ENCODE assay signal across 21 cellular contexts in genomic region chr1:173168941-173169340, GRCh38. TPM values are rescaled to one million over a fixed set of nuclear protein-coding genes. Genes with fewer than 3 reads are reported as not detected.
DNase-seq lines count a peak whose midpoint lies in the region; ATAC-seq, FAIRE-seq and TF ChIP-seq lines count a peak whose summit lies in the region.
"Had no signal": no experiment of that assay in that cellular context is flagged by ENCODE, and none has a peak within 500 bp of the region (broad histone marks: within the 10 kb centered on the region; RNA-seq: fewer than 3 reads in every experiment).

No MANE protein-coding gene starts in this region.

- in situ Hi-C loops in mammary epithelial cell (cut with MboI; ENCODE audit: low sequenced_read_pairs in 2 of 2) = no loop called here

- H3K4me3 Mint-ChIP-seq in astrocyte (ENCODE audit: unreplicated experiment) = no peak overlapping the region
- H3K4me3 Mint-ChIP-seq: CD4-positive, alpha-beta T cell; HFFc6 had no signal

- 100% methylated on average over 2 of the region's 2 CpGs for WGBS in mammary epithelial cell (ENCODE audit: low coverage, missing lambda C conversion rate)
- WGBS in pancreas, 2 donors = 89 to 92% methylated on average over 2 of the region's 2 CpGs
- WGBS in psoas muscle, 3 donors = 95 to 97% (median 95%) methylated on average over 2 of the region's 2 CpGs

- H3K9ac ChIP-seq in mammary epithelial cell (ENCODE audit: insufficient read depth, low read length) = no peak overlapping the region
- no peak overlapping the region for H3K9ac ChIP-seq in astrocyte (ENCODE audit: low read length)
- H3K9ac ChIP-seq: GM23248 had no signal

- H3K9me3 ChIP-seq in mammary epithelial cell (replicated peaks; ENCODE audit: insufficient read depth, low read length) = peaks cover 5% of the 10 kb centered on the region
- peaks cover 16 to 27% of the 10 kb centered on the region in 2 donors for H3K9me3 ChIP-seq in breast epithelium
- H3K9me3 ChIP-seq in astrocyte (ENCODE audit: insufficient read depth, low read depth, low read length) = peaks cover 17% of the 10 kb centered on the region
- H3K9me3 ChIP-seq in pancreas = no peaks in the 10 kb centered on the region
- peaks cover 6% of the 10 kb centered on the region for H3K9me3 ChIP-seq in psoas muscle

- dilution Hi-C loops in mammary epithelial cell (cut with HindIII; ENCODE audit: low sequenced_read_pairs) = no loop called here

- no peaks in the 10 kb centered on the region for H3K4me1 ChIP-seq in mammary epithelial cell (ENCODE audit: insufficient read depth, low read length)
- no peaks in the 10 kb centered on the region for H3K4me1 ChIP-seq in breast epithelium
- no peaks in the 10 kb centered on the region for H3K4me1 ChIP-seq in astrocyte (ENCODE audit: insufficient read depth, low read length)
- H3K4me1 ChIP-seq in pancreas = no peaks in the 10 kb centered on the region
- H3K4me1 ChIP-seq in psoas muscle = no peaks in the 10 kb centered on the region
- H3K4me1 ChIP-seq: A549, Caco-2 had no signal

- DNase-seq in mammary epithelial cell (peak; percentile 26), breast epithelium (ENCODE audit: low spot score in 2 of 2) (no peak), astrocyte (ENCODE audit: low read depth) (peak; percentile 20), pancreas (no peak), cerebellar nuclear complex (lab: John Stamatoyannopoulos, UW) (no peak), SIG-M5 (lab: John Stamatoyannopoulos, UW) (no peak), psoas muscle (no peak)
- DNase-seq: AML-193; Caco-2; CD4-positive, alpha-beta T cell; GDM1; GM23248; HCEC 1CT; HFFc6 had no signal

- H3K4me3 ChIP-seq in mammary epithelial cell (replicated peaks in 1 of 3; ENCODE audit: insufficient read depth in 1 of 3, low read depth in 2 of 3, low read length in 3 of 3) (no peak overlapping the region), breast epithelium (no peak overlapping the region), astrocyte (ENCODE audit: insufficient read depth, low read depth, low read length) (no peak overlapping the region), pancreas (no peak overlapping the region), psoas muscle (no peak overlapping the region)
- H3K4me3 ChIP-seq: A549, GM23248 had no signal

- H2AFZ ChIP-seq in mammary epithelial cell (ENCODE audit: low read depth, low read length) (no peak overlapping the region), astrocyte (ENCODE audit: low read depth, low read length) (no peak overlapping the region)
- H2AFZ ChIP-seq: GM23248 had no signal

- H3K27me3 Mint-ChIP-seq in astrocyte (ENCODE audit: low read depth, unreplicated experiment) = no peaks in the 10 kb centered on the region
- H3K27me3 Mint-ChIP-seq: CD4-positive, alpha-beta T cell had no signal

- ATAC-seq in pancreas (no peak), psoas muscle (no peak)
- ATAC-seq: A549 had no signal

- no peaks in the 10 kb centered on the region for H3K36me3 ChIP-seq in mammary epithelial cell (ENCODE audit: insufficient read depth, low read length)
- no peaks in the 10 kb centered on the region for H3K36me3 ChIP-seq in breast epithelium
- no peaks in the 10 kb centered on the region for H3K36me3 ChIP-seq in astrocyte (ENCODE audit: insufficient read depth, low read length)
- no peaks in the 10 kb centered on the region for H3K36me3 ChIP-seq in pancreas
- no peaks in the 10 kb centered on the region for H3K36me3 ChIP-seq in psoas muscle (ENCODE audit: insufficient read depth in 1 of 2, low read depth in 1 of 2)

- no peak overlapping the region for H3K27ac Mint-ChIP-seq in astrocyte (ENCODE audit: unreplicated experiment)
- H3K27ac Mint-ChIP-seq: CD4-positive, alpha-beta T cell; HFFc6 had no signal

- no peak for TF ChIP-seq POLR2A in breast epithelium (IDR thresholded peaks at IDR 0.05)

- TF ChIP-seq CTCF in mammary epithelial cell (conservative IDR thresholded peaks at IDR 0.05 in 1 of 2, IDR thresholded peaks at IDR 0.05 in 1 of 2; ENCODE audit: extremely low read depth in 1 of 2, insufficient read depth in 1 of 2, low read depth in 1 of 2, low read length in 2 of 2) (no peak), breast epithelium (IDR thresholded peaks at IDR 0.05) (no peak), astrocyte (IDR thresholded peaks at IDR 0.05; ENCODE audit: insufficient read depth, low read depth, low read length) (no peak), pancreas (IDR thresholded peaks at IDR 0.05) (no peak), psoas muscle (IDR thresholded peaks at IDR 0.05) (no peak)

- no TSS peak for BruUV-seq in mammary epithelial cell (replicated peaks; lab: Mats Ljungman, UMichigan)

- no peaks in the 10 kb centered on the region for H4K20me1 ChIP-seq in mammary epithelial cell (ENCODE audit: insufficient read depth, low read length)
- no peaks in the 10 kb centered on the region for H4K20me1 ChIP-seq in astrocyte (ENCODE audit: insufficient read depth, low read length)

- H3K79me2 ChIP-seq in mammary epithelial cell (ENCODE audit: insufficient read depth, low read length) (no peaks in the 10 kb centered on the region), astrocyte (ENCODE audit: insufficient read depth, low read length) (no peaks in the 10 kb centered on the region)

- no peaks in the 10 kb centered on the region for H3K4me1 Mint-ChIP-seq in astrocyte (ENCODE audit: low read depth, unreplicated experiment)

- peaks cover 20% of the 10 kb centered on the region for H3K9me3 Mint-ChIP-seq in astrocyte (ENCODE audit: unreplicated experiment)

- peaks cover 4% of the 10 kb centered on the region for H3K36me3 Mint-ChIP-seq in astrocyte (ENCODE audit: low read depth, unreplicated experiment)

- H3K27ac ChIP-seq in mammary epithelial cell (ENCODE audit: insufficient read depth, low read depth, low read length) (no peak overlapping the region), breast epithelium (no peak overlapping the region), astrocyte (ENCODE audit: low read depth, low read length) (no peak overlapping the region), pancreas (no peak overlapping the region), psoas muscle (no peak overlapping the region)
- H3K27ac ChIP-seq: 22Rv1, A549, C4-2B, GM23248, HL-60 had no signal

- intact Hi-C loops in mammary epithelial cell (cut with micrococcal nuclease) (no loop called here), breast epithelium (cut with DNase I; ENCODE audit: low total_unique reads) (no loop called here), pancreas (cut with DNase I) (no loop called here), psoas muscle (cut with DNase I) (loop anchor here in 1 of 2 donors (10.0 kb wide), 1 partner anchor 1566 kb away; no protein-coding TSS in a partner anchor)

- no peak for FAIRE-seq in astrocyte (lab: Jason Lieb, UNC)
- FAIRE-seq in pancreas (lab: Jason Lieb, UNC) = peak; percentile 26
- FAIRE-seq: A549, GM12892, GM18507 had no signal

- no peaks in the 10 kb centered on the region for H3K27me3 ChIP-seq in mammary epithelial cell (ENCODE audit: insufficient read depth, low read length)
- H3K27me3 ChIP-seq in breast epithelium = no peaks in the 10 kb centered on the region
- H3K27me3 ChIP-seq in astrocyte (ENCODE audit: insufficient read depth, low read length) = no peaks in the 10 kb centered on the region
- no peaks in the 10 kb centered on the region for H3K27me3 ChIP-seq in pancreas
- H3K27me3 ChIP-seq in psoas muscle (ENCODE audit: insufficient read depth in 3 of 3, low read length in 2 of 3) = no peaks in the 10 kb centered on the region

- H3K4me2 ChIP-seq in mammary epithelial cell (ENCODE audit: insufficient read depth, low read depth, low read length) = peak overlapping the region; percentile 9
- H3K4me2 ChIP-seq in astrocyte (ENCODE audit: low read length) = no peak overlapping the region
- H3K4me2 ChIP-seq: A549 had no signal

- CTCF ChIA-PET in mammary epithelial cell (lab: Charles Lee; ENCODE audit: low non-redundant PET) = no interaction called here

RNA-seq across cellular contexts. Expression of gene TNFSF4, which starts 38.2 kb away (rescaled TPM):
- under 1 TPM; 0.17 to 0.85 TPM for total RNA-seq in mammary epithelial cell
- 0.06 TPM for polyA plus RNA-seq in mammary epithelial cell
- polyA minus RNA-seq in mammary epithelial cell = not detected
- 1 to 10 TPM in 1 of 3 donors, under 1 TPM in 2; 0.66 to 1.9 (median 0.73) TPM for total RNA-seq in breast epithelium
- 3.0 and 3.3 TPM in 2 replicates for total RNA-seq in astrocyte
- 1 to 10 TPM in 1 of 6 donors, under 1 TPM in 5; 0.25 to 1.1 (median 0.45) TPM for total RNA-seq in pancreas
- polyA plus RNA-seq in pancreas = under 1 TPM; 0.30 to 0.61 TPM
- under 1 TPM; 0.08 to 0.28 (median 0.16) TPM for total RNA-seq in psoas muscle
- polyA plus RNA-seq in psoas muscle = under 1 TPM; 0.04 to 0.26 (median 0.09) TPM
- total RNA-seq: HT1080 had no signal

Comparison
In these comparisons a context has a peak if more than half of its experiments do, and no peak if none do; other contexts are left out.
1. DNase-seq: peak in mammary epithelial cell (single experiment) and astrocyte (single experiment); none in breast epithelium (0 of 2), pancreas (0 of 6), cerebellar nuclear complex (0 of 2), SIG-M5 (single experiment) and psoas muscle (0 of 2).